ENCODE assay signal across 20 cellular contexts in the genomic region with DNA sequence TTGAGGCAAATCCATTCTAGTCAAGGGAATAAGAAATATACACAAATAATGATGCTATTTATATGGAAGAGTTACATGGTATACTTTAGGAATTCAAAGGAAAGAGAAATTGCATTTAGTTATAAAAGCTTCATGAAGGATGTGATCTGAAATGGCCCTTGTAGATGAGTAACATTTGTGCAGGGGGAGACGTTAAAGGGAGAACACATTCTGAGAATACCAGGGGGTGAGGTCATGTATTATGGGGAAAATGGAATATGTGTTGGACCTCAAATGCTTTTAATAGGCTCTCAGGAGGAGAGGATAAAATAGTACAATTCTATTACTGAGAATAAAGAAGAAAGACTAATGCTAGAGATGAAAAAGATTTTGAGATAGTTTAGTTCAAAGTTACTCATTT.
"Had no signal": no experiment of that assay in that cellular context is flagged by ENCODE, and none has a peak within 500 bp of the region (broad histone marks: within the 10 kb centered on the region; RNA-seq: fewer than 3 reads in every experiment).

No MANE protein-coding gene starts in this region.

- H3K27me3 Mint-ChIP-seq: progenitor cell of endocrine pancreas; stimulated activated naive CD8-positive, alpha-beta T cell treated with anti-CD3 and anti-CD28 coated beads, Interleukin-15, amount 100 ng/mL, for 72 hours had no signal

- ATAC-seq: gastrocnemius medialis; heart left ventricle; left ventricle myocardium superior; lower lobe of right lung; natural killer cell; right lobe of liver; stimulated activated naive CD8-positive, alpha-beta T cell treated with anti-CD3 and anti-CD28 coated beads, Interleukin-15, amount 100 ng/mL, for 72 hours had no signal

- H3K4me3 Mint-ChIP-seq: natural killer cell; neural crest cell; stimulated activated naive CD8-positive, alpha-beta T cell treated with anti-CD3 and anti-CD28 coated beads, Interleukin-15, amount 100 ng/mL, for 72 hours had no signal

- H3K4me1 ChIP-seq: gastrocnemius medialis, heart left ventricle, lower lobe of right lung, parathyroid adenoma, right lobe of liver, vagina had no signal

- H3K27ac Mint-ChIP-seq: natural killer cell, progenitor cell of endocrine pancreas had no signal

- H3K9me3 ChIP-seq: gastrocnemius medialis, lower lobe of right lung, right lobe of liver, thyroid gland, vagina had no signal

- H3K79me2 ChIP-seq: hepatocyte, parathyroid adenoma had no signal

- H3K27me3 ChIP-seq: dorsolateral prefrontal cortex, gastrocnemius medialis, heart left ventricle, hepatocyte, right lobe of liver, thyroid gland, vagina had no signal

- H3K4me2 ChIP-seq: hepatocyte had no signal

- H3K27ac ChIP-seq: gastrocnemius medialis, heart left ventricle, hepatocyte, lower lobe of right lung, parathyroid adenoma, right lobe of liver, thyroid gland, vagina had no signal

- H3K36me3 Mint-ChIP-seq: natural killer cell had no signal

- H2AFZ ChIP-seq: hepatocyte, parathyroid adenoma had no signal

- H3K9ac ChIP-seq: parathyroid adenoma had no signal

- H3K36me3 ChIP-seq: gastrocnemius medialis, heart left ventricle, lower lobe of right lung, right lobe of liver, thyroid gland, vagina had no signal

- H3K4me3 ChIP-seq: dorsolateral prefrontal cortex, gastrocnemius medialis, heart left ventricle, hepatocyte, lower lobe of right lung, right lobe of liver, thyroid gland, vagina had no signal

- H3K9me3 Mint-ChIP-seq: natural killer cell; neural crest cell; stimulated activated naive CD8-positive, alpha-beta T cell treated with anti-CD3 and anti-CD28 coated beads, Interleukin-15, amount 100 ng/mL, for 72 hours had no signal

- DNase-seq: dorsolateral prefrontal cortex; effector CD4-positive, alpha-beta T cell; gastrocnemius medialis; heart left ventricle; left ventricle myocardium superior; lower lobe of right lung; natural killer cell; right lobe of liver; stimulated activated CD4-positive, alpha-beta T cell treated with anti-CD3 and anti-CD28 coated beads, Interleukin-15, amount 100 ng/mL, for 24 hours; stimulated activated CD4-positive, alpha-beta T cell treated with anti-CD3 and anti-CD28 coated beads, Interleukin-4, amount 100 ng/mL, for 1 hour; stimulated activated CD8-positive, alpha-beta memory T cell treated with anti-CD3 and anti-CD28 coated beads, Interleukin-4, amount 100 ng/mL, for 48 hours; stimulated activated naive CD4-positive, alpha-beta T cell; stimulated activated naive CD8-positive, alpha-beta T cell treated with anti-CD3 and anti-CD28 coated beads, Interleukin-15, amount 100 ng/mL, for 72 hours; thyroid gland; trophoblast cell had no signal

- H3K4me1 Mint-ChIP-seq: neural crest cell; stimulated activated naive CD8-positive, alpha-beta T cell treated with anti-CD3 and anti-CD28 coated beads, Interleukin-15, amount 100 ng/mL, for 72 hours had no signal
